ENCODE assay signal across 13 cellular contexts in genomic region chr18:76475450-76476203, GRCh38. TPM values are rescaled to one million over a fixed set of nuclear protein-coding genes. Genes with fewer than 3 reads are reported as not detected.
DNase-seq lines count a peak whose midpoint lies in the region; ATAC-seq and TF ChIP-seq lines count a peak whose summit lies in the region.
"Had no signal": no experiment of that assay in that cellular context is flagged by ENCODE, and none has a peak within 500 bp of the region (broad histone marks: within the 10 kb centered on the region; RNA-seq: fewer than 3 reads in every experiment).

No MANE protein-coding gene starts in this region.

- peaks cover 41% of the 10 kb centered on the region for H3K4me1 ChIP-seq in ACC112 (ENCODE audit: control insufficient read depth, insufficient read depth, low read length, unreplicated experiment)
- peaks cover 23% of the 10 kb centered on the region for H3K4me1 ChIP-seq in IMR-90 (ENCODE audit: control insufficient read depth, insufficient read depth, low read length)

- H4K91ac ChIP-seq in IMR-90 (ENCODE audit: insufficient read depth, low read depth, low read length), result peak overlapping the region; percentile 59; the same call in 1 of the 2 replicates

- peak overlapping the region; percentile 90 for H2BK5ac ChIP-seq in IMR-90 (ENCODE audit: low read depth, low read length, poor library complexity, severe bottlenecking)

- H3K4me3 Mint-ChIP-seq in mesothelial cell of epicardium, result no peak overlapping the region

- intact Hi-C loops in IMR-90 (cut with micrococcal nuclease), result no loop called here

- H4K8ac ChIP-seq in IMR-90 (ENCODE audit: low read depth in 2 of 2, low read length in 2 of 2), result peak overlapping the region in 1 of 2 experiments; percentile 26; a peak in 2 of 4 replicates

- peak overlapping the region; percentile 90 for H3K27ac ChIP-seq in ACC112 (ENCODE audit: low read depth, low read length)
- H3K27ac ChIP-seq in IMR-90 (ENCODE audit: insufficient read depth, low read length), result peak overlapping the region; percentile 64; the same call in 1 of the 2 replicates
- H3K27ac ChIP-seq in WERI-Rb-1, result no peak overlapping the region
- H3K27ac ChIP-seq: ovary had no signal

- peaks cover 24 to 54% of the 10 kb centered on the region in 2 experiments; a peak in 3 of 4 replicates for H3K79me1 ChIP-seq in IMR-90 (ENCODE audit: low read depth in 1 of 2, low read length in 2 of 2)

- H3K36me3 Mint-ChIP-seq in mesothelial cell of epicardium, result no peaks in the 10 kb centered on the region

- peak overlapping the region; percentile 78 for H3K4me3 ChIP-seq in ACC112 (ENCODE audit: low read depth, low read length)
- H3K4me3 ChIP-seq in IMR-90 (ENCODE audit: insufficient read depth, low read depth, low read length), result no peak overlapping the region
- H3K4me3 ChIP-seq in WERI-Rb-1 (ENCODE audit: low read depth, low read length), result no peak overlapping the region
- H3K4me3 ChIP-seq: ovary had no signal

- POLR2A ChIA-PET in IMR-90 (lab: Charles Lee; ENCODE audit: unreplicated experiment), result no interaction called here

- H3K14ac ChIP-seq in IMR-90 (replicated peaks; ENCODE audit: low read depth, low read length), result peak overlapping the region; percentile 60; the same call in 1 of the 2 replicates

- CTCF ChIA-PET in IMR-90 (lab: Yijun Ruan, JAX), result interaction anchor here (1.2 kb wide), 1 partner anchor 11 kb away, joined by 4 read pairs; no protein-coding TSS in a partner anchor

- peak overlapping the region; percentile 86 for H3K4me2 ChIP-seq in IMR-90 (ENCODE audit: low read depth, low read length)

- no peak overlapping the region; the same call in 1 of the 2 replicates for H3K9ac ChIP-seq in IMR-90 (ENCODE audit: low read depth, low read length)

- in situ Hi-C loops in IMR-90 (cut with MboI; ENCODE audit: low sequenced_read_pairs), result no loop called here

- H3K4ac ChIP-seq in IMR-90 (ENCODE audit: low read depth, low read length), result peak overlapping the region; percentile 46

- H2AK5ac ChIP-seq in IMR-90 (ENCODE audit: low read depth, low read length), result peak overlapping the region; percentile 81; the same call in 1 of the 2 replicates

- H2BK15ac ChIP-seq in IMR-90 (ENCODE audit: low read depth, low read length), result peak overlapping the region; percentile 20; the same call in 1 of the 3 replicates

- H3K23ac ChIP-seq in IMR-90 (ENCODE audit: low read depth, low read length), result peak overlapping the region; percentile 60; the same call in 1 of the 2 replicates

- H3K27ac Mint-ChIP-seq in mesothelial cell of epicardium, result peak overlapping the region; percentile 26

- H4K5ac ChIP-seq in IMR-90 (ENCODE audit: low read depth, low read length), result peak overlapping the region; percentile 18

- DNase-seq in IMR-90 (no peak), WERI-Rb-1 (no peak), mesothelial cell of epicardium (ENCODE audit: low spot score in 2 of 2, unreplicated experiment in 2 of 2) (no peak), 8988T (no peak), NCI-H2227 treated with DMSO at 0.1 percent for 48 hours (lab: John Stamatoyannopoulos, UW) (no peak)
- no peak for DNase-seq in activated CD4-positive, alpha-beta T cell treated with anti-CD3 and anti-CD28 coated beads for 48 hours
- no peak for DNase-seq in activated naive CD4-positive, alpha-beta T cell (lab: John Stamatoyannopoulos, UW)
- DNase-seq: activated CD4-positive, CD25-positive, alpha-beta regulatory T cell treated with anti-CD3 and anti-CD28 coated beads, Interleukin-2, amount 50 U/mL, for 72 hours; activated naive CD4-positive, alpha-beta T cell treated with anti-CD3 and anti-CD28 coated beads, Interleukin-2, amount 50 U/mL, for 16 hours; effector memory CD4-positive, alpha-beta T cell; NK-92 treated with Interleukin-12 subunit alpha and Interleukin-12 subunit beta, amount 100 ng/mL, for 24 hours; ovary had no signal

- no peak overlapping the region for H2BK20ac ChIP-seq in IMR-90 (ENCODE audit: low read depth, low read length)

- H4K20me1 ChIP-seq in IMR-90 (ENCODE audit: insufficient read depth, low read length), result peaks cover 24% of the 10 kb centered on the region

- H3K79me2 ChIP-seq in ACC112 (ENCODE audit: control insufficient read depth, insufficient read depth, low read length, unreplicated experiment), result peaks cover 73% of the 10 kb centered on the region

- WGBS in IMR-90 (ENCODE audit: extremely low coverage in 2 of 2, insufficient read length in 1 of 2), 2 experiments, result 76% methylated on average over 3 of the region's 12 CpGs; no CpG with 5 or more reads in 1 of the 2 experiments

- peak overlapping the region; percentile 37; the same call in 1 of the 2 replicates for H2BK120ac ChIP-seq in IMR-90 (ENCODE audit: low read depth, low read length)

- TF ChIP-seq RAD21 in IMR-90 (IDR thresholded peaks at IDR 0.05; ENCODE audit: low read length), result no peak

- no peak overlapping the region for H3K56ac ChIP-seq in IMR-90 (ENCODE audit: extremely low read depth, insufficient read depth, low read length)

- no peak overlapping the region for H2AK9ac ChIP-seq in IMR-90 (replicated peaks; ENCODE audit: low read depth, low read length, poor library complexity)

- no peaks in the 10 kb centered on the region for H3K36me3 ChIP-seq in ACC112 (ENCODE audit: insufficient read depth, low read length)
- peaks cover 8% of the 10 kb centered on the region; the same call in 1 of the 2 replicates for H3K36me3 ChIP-seq in IMR-90 (ENCODE audit: control insufficient read depth, insufficient read depth, low read length)
- H3K36me3 ChIP-seq in WERI-Rb-1, result peaks cover 4% of the 10 kb centered on the region
- H3K36me3 ChIP-seq: ovary had no signal

- H2AFZ ChIP-seq in ACC112 (ENCODE audit: low read length, unreplicated experiment) (no peak overlapping the region), IMR-90 (replicated peaks; ENCODE audit: low read length, poor library complexity) (no peak overlapping the region)

- H3K27me3 ChIP-seq in ACC112 (ENCODE audit: insufficient read depth, low read length) (no peaks in the 10 kb centered on the region), IMR-90 (ENCODE audit: control insufficient read depth, insufficient read depth, low read length) (no peaks in the 10 kb centered on the region), WERI-Rb-1 (ENCODE audit: insufficient read depth, low read depth, severe bottlenecking) (no peaks in the 10 kb centered on the region)
- H3K27me3 ChIP-seq: ovary had no signal

- H3K9me1 ChIP-seq in IMR-90 (ENCODE audit: insufficient read depth, low read length), result peaks cover 20% of the 10 kb centered on the region

- no TSS peak for BruUV-seq in IMR-90 (replicated peaks; lab: Mats Ljungman, UMichigan)

- dilution Hi-C loops in IMR-90 (cut with HindIII; ENCODE audit: low sequenced_read_pairs, unreplicated experiment), result no loop called here

- no peaks in the 10 kb centered on the region for H3K27me3 Mint-ChIP-seq in mesothelial cell of epicardium (ENCODE audit: low read depth)

- no peaks in the 10 kb centered on the region for H3K9me3 Mint-ChIP-seq in mesothelial cell of epicardium

- ATAC-seq in IMR-90 (ENCODE audit: low read depth), result no peak

- no peak for TF ChIP-seq POLR2A in IMR-90 (IDR thresholded peaks at IDR 0.05; ENCODE audit: low read depth, low read length)

- H3K4me1 Mint-ChIP-seq in mesothelial cell of epicardium, result peaks cover 28% of the 10 kb centered on the region

- H3K9me3 ChIP-seq in IMR-90 (ENCODE audit: control insufficient read depth, insufficient read depth, low read length) (no peaks in the 10 kb centered on the region), WERI-Rb-1 (ENCODE audit: severe bottlenecking) (no peaks in the 10 kb centered on the region)
- H3K9me3 ChIP-seq: ovary had no signal

- TF ChIP-seq CTCF in IMR-90 (conservative IDR thresholded peaks at IDR 0.05; ENCODE audit: low read depth, low read length) (no peak), WERI-Rb-1 (IDR thresholded peaks at IDR 0.05; ENCODE audit: low read depth, low read length) (peak; percentile 15; the same call in 1 of the 2 replicates), mesothelial cell of epicardium (IDR thresholded peaks at IDR 0.05; ENCODE audit: unreplicated experiment) (no peak)

- H3K18ac ChIP-seq in IMR-90 (ENCODE audit: low read depth, low read length), result peak overlapping the region; percentile 94; the same call in 1 of the 2 replicates

TF ChIP-seq in IMR-90, 13 proteins besides CTCF, POLR2A, EP300 and RAD21:
- no peak for TF ChIP-seq FOS (IDR thresholded peaks at IDR 0.05; ENCODE audit: low read depth, low read length)
- TF ChIP-seq MAFK (IDR thresholded peaks at IDR 0.05; ENCODE audit: low read depth, low read length), result no peak
- no peak for TF ChIP-seq USF2 (IDR thresholded peaks at IDR 0.05; ENCODE audit: low read depth, low read length)
- no peak for TF ChIP-seq SMC3 (IDR thresholded peaks at IDR 0.05; ENCODE audit: low read depth, low read length)
- TF ChIP-seq MAZ (IDR thresholded peaks at IDR 0.05; ENCODE audit: borderline replicate concordance, low read depth, low read length), result no peak
- TF ChIP-seq RFX5 (IDR thresholded peaks at IDR 0.05; ENCODE audit: low read depth, low read length), result no peak
- no peak for TF ChIP-seq RCOR1 (IDR thresholded peaks at IDR 0.05; ENCODE audit: insufficient replicate concordance, low read length)
- TF ChIP-seq NFE2L2 (IDR thresholded peaks at IDR 0.05; ENCODE audit: low read depth, low read length), result no peak
- TF ChIP-seq CEBPB (IDR thresholded peaks at IDR 0.05; ENCODE audit: low read depth, low read length), result no peak
- no peak for TF ChIP-seq CHD1 (IDR thresholded peaks at IDR 0.05; ENCODE audit: low read depth, low read length)
- no peak for TF ChIP-seq MXI1 (IDR thresholded peaks at IDR 0.05; ENCODE audit: borderline replicate concordance, low read depth, low read length)

RNA-seq across cellular contexts. Expression of gene ZNF516, which starts 19.4 kb away (rescaled TPM):
- total RNA-seq in IMR-90 (2012; rRNA removed) (7.9 and 9.7 TPM in 2 replicates), mesothelial cell of epicardium (84.4 to 92.1 TPM (median 90.9 TPM) in 3 replicates)
- polyA plus RNA-seq in IMR-90 (2012; rRNA removed), result 16.6 and 16.9 TPM in 2 replicates
- polyA plus RNA-seq in IMR-90 (2012; cell fraction: cytosol; rRNA removed), result 11.0 and 15.4 TPM in 2 replicates
- polyA plus RNA-seq in IMR-90 (2012; cell fraction: nucleus; rRNA removed; ENCODE audit: low replicate concordance), result 50.6 and 72.6 TPM in 2 replicates
